ENCODE assay signal across 20 cellular contexts in the genomic region with DNA sequence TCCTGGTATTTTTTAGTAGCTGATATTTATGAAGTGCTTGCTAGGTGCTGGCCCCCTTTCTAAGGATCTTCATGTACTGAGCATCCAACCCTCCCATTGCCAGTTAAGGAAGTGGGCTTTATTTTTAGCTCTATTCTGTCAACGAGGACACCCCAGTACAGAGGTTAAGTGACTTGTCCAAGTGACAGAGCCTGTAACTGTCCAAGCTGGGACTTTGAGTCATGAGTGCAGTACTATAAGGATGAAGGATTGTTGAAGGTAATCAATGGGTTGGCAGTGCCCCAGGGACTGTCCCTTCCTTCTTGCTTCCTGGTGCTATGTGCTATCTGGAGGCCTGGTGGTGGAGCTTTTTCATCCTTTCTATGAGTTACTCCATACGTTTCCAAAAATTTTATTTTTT. TPM values are rescaled to one million over a fixed set of nuclear protein-coding genes. Genes with fewer than 3 reads are reported as not detected.
DNase-seq lines count a peak whose midpoint lies in the region; ATAC-seq, FAIRE-seq and TF ChIP-seq lines count a peak whose summit lies in the region.
"Had no signal": no experiment of that assay in that cellular context is flagged by ENCODE, and none has a peak within 500 bp of the region (broad histone marks: within the 10 kb centered on the region; RNA-seq: fewer than 3 reads in every experiment).

No MANE protein-coding gene starts in this region.

- TF ChIP-seq POLR2A in Peyer's patch (IDR thresholded peaks at IDR 0.05) (no peak), adrenal gland (IDR thresholded peaks at IDR 0.05) (no peak)

- H3K36me3 ChIP-seq in left ventricle myocardium inferior (no peaks in the 10 kb centered on the region), Peyer's patch (no peaks in the 10 kb centered on the region), small intestine (ENCODE audit: control insufficient read depth in 2 of 2, insufficient read depth in 2 of 2, low read length in 2 of 2) (no peaks in the 10 kb centered on the region), adrenal gland (replicated peaks in 1 of 2) (no peaks in the 10 kb centered on the region)

- H3K4me3 ChIP-seq in left ventricle myocardium inferior (no peak overlapping the region), Peyer's patch (no peak overlapping the region), right cardiac atrium (ENCODE audit: low read length) (no peak overlapping the region), small intestine (ENCODE audit: low read depth in 1 of 2, low read length in 2 of 2) (no peak overlapping the region), adrenal gland (no peak overlapping the region)
- H3K4me3 ChIP-seq: GM23338 had no signal

- TF ChIP-seq CTCF in left ventricle myocardium inferior (IDR thresholded peaks at IDR 0.05; ENCODE audit: borderline replicate concordance): no peak
- peak in 1 of 6 experiments; percentile 8 for TF ChIP-seq CTCF in Peyer's patch (IDR thresholded peaks at IDR 0.05)
- no peak for TF ChIP-seq CTCF in adrenal gland (IDR thresholded peaks at IDR 0.05)

- H3K27ac ChIP-seq in left ventricle myocardium inferior (replicated peaks) (no peak overlapping the region), Peyer's patch (peak overlapping the region in 3 of 4 donors; percentile 60 to 75 (median 68)), right cardiac atrium (ENCODE audit: low read length) (peak overlapping the region; percentile 25), small intestine (ENCODE audit: low read depth in 1 of 2, low read length in 1 of 2) (no peak overlapping the region), adrenal gland (no peak overlapping the region)
- H3K27ac ChIP-seq: 22Rv1 had no signal

- peak; percentile 70 for ATAC-seq in Right ventricle myocardium inferior
- peak; percentile 81 to 89 for ATAC-seq in right cardiac atrium
- ATAC-seq: GM23338 had no signal

- FAIRE-seq in small intestine (lab: Jason Lieb, UNC): no peak
- no peak for FAIRE-seq in RCC 7860 (lab: Jason Lieb, UNC)
- FAIRE-seq: D721Med, G401.6, GM12892 had no signal

- H3K9me3 ChIP-seq in left ventricle myocardium inferior (replicated peaks) (no peaks in the 10 kb centered on the region), Peyer's patch (no peaks in the 10 kb centered on the region), right cardiac atrium (ENCODE audit: control insufficient read depth, low read length) (no peaks in the 10 kb centered on the region), small intestine (ENCODE audit: control insufficient read depth, low read depth) (no peaks in the 10 kb centered on the region), adrenal gland (replicated peaks in 1 of 3) (no peaks in the 10 kb centered on the region)

- intact Hi-C loops in Right ventricle myocardium inferior (cut with DNase I) (no loop called here), left ventricle myocardium inferior (cut with micrococcal nuclease) (no loop called here), right cardiac atrium (cut with DNase I) (no loop called here), adrenal gland (cut with DNase I) (no loop called here)

- no peak for DNase-seq in Right ventricle myocardium inferior (ENCODE audit: missing footprints)
- DNase-seq in left ventricle myocardium inferior: no peak
- DNase-seq in Peyer's patch: peak in 1 of 3 donors; percentile 84
- DNase-seq in right cardiac atrium: no peak
- DNase-seq in small intestine: peak; percentile 80
- DNase-seq in COLO668 (lab: John Stamatoyannopoulos, UW; ENCODE audit: unreplicated experiment): no peak
- no peak for DNase-seq in RCC 7860 (ENCODE audit: low spot score)
- DNase-seq in adrenal gland: no peak
- DNase-seq: AML-193; C1 segment of cervical spinal cord; CD4-positive, alpha-beta T cell; DMS153; DMS79 treated with DMSO at 0.1 percent for 48 hours; EL; H7 had no signal

- H3K27me3 ChIP-seq in left ventricle myocardium inferior (ENCODE audit: low read depth) (no peaks in the 10 kb centered on the region), Peyer's patch (no peaks in the 10 kb centered on the region), right cardiac atrium (ENCODE audit: control insufficient read depth, insufficient read depth) (no peaks in the 10 kb centered on the region), small intestine (ENCODE audit: control insufficient read depth in 2 of 2, insufficient read depth in 2 of 2, low read length in 2 of 2) (no peaks in the 10 kb centered on the region), adrenal gland (no peaks in the 10 kb centered on the region)

- 35% methylated on average over 2 of the region's 2 CpGs for WGBS in right cardiac atrium
- 17 to 40% (median 18%) methylated on average over 2 of the region's 2 CpGs for WGBS in small intestine, 3 donors
- 66 to 81% (median 74%) methylated on average over 2 of the region's 2 CpGs for WGBS in adrenal gland, 4 donors

- H3K4me1 ChIP-seq in left ventricle myocardium inferior (peaks cover 11% of the 10 kb centered on the region), Peyer's patch (peaks cover 0 to 8% (median 2%) of the 10 kb centered on the region in 4 donors), right cardiac atrium (ENCODE audit: control insufficient read depth, insufficient read depth, low read length) (no peaks in the 10 kb centered on the region), small intestine (ENCODE audit: control insufficient read depth in 2 of 2, insufficient read depth in 1 of 2, low read depth in 1 of 2, low read length in 1 of 2) (peaks cover 0 to 2% of the 10 kb centered on the region in 2 donors), adrenal gland (replicated peaks in 1 of 2) (no peaks in the 10 kb centered on the region)

RNA-seq across cellular contexts. Expression of gene FABP6, which starts 18.0 kb away (rescaled TPM):
- total RNA-seq in Right ventricle myocardium inferior (3.5 TPM), left ventricle myocardium inferior (1.6 TPM), Peyer's patch (1,000 to 10,000 TPM; 1,180 to 6,474 (median 2,517) TPM), right cardiac atrium (not detected), adrenal gland (10 to 100 TPM in 2 of 8 donors, 1 to 10 TPM in 5, not detected in 1; 3.1 to 12.8 (median 8.9) TPM)
- polyA plus RNA-seq in right cardiac atrium (0.68 TPM), small intestine (1 to 10 TPM in 1 of 3 donors, not detected in 2; 1.5 TPM), adrenal gland (10 to 100 TPM; 12.6 to 29.4 (median 17.4) TPM)
- total RNA-seq: CD4-positive, alpha-beta T cell had no signal

Comparison
In these comparisons a context has a peak if more than half of its experiments do, and no peak if none do; other contexts are left out.
1. H3K27ac ChIP-seq: peak in Peyer's patch (3 of 4) and right cardiac atrium (single experiment); none in left ventricle myocardium inferior (single experiment), small intestine (0 of 2) and adrenal gland (0 of 5).
2. RNA of gene FABP6, which starts 18.0 kb away (total RNA-seq): 1,180 to 6,474 TPM in Peyer's patch; 3.1 to 12.8 TPM in adrenal gland, 3.5 TPM in Right ventricle myocardium inferior (single experiment), 1.6 TPM in left ventricle myocardium inferior (single experiment) and not detected in right cardiac atrium; every median in the first group is over 10 times any median in the second.